17 cellular contexts compared by ENCODE assay signal in genomic region chr6:1383729-1384548, GRCh38. TPM values are rescaled to one million over a fixed set of nuclear protein-coding genes. Genes with fewer than 3 reads are reported as not detected.
DNase-seq lines count a peak whose midpoint lies in the region; ATAC-seq and TF ChIP-seq lines count a peak whose summit lies in the region.
"Had no signal": no experiment of that assay in that cellular context is flagged by ENCODE, and none has a peak within 500 bp of the region (broad histone marks: within the 10 kb centered on the region; RNA-seq: fewer than 3 reads in every experiment).

No MANE protein-coding gene starts in this region.

- peak; percentile 35 for DNase-seq in activated T-cell treated with anti-CD3 and anti-CD28 coated beads, Interleukin-2, amount 50 U/mL, for 24 hours
- DNase-seq in activated T-cell treated with anti-CD3 and anti-CD28 coated beads for 4 hours (no peak), esophagus squamous epithelium (lab: John Stamatoyannopoulos, UW) (no peak), T-helper 2 cell (no peak), NCI-H524 (lab: John Stamatoyannopoulos, UW) (no peak), heart left ventricle (no peak)
- DNase-seq: activated CD4-positive, CD25-positive, alpha-beta regulatory T cell; activated naive CD8-positive, alpha-beta T cell treated with anti-CD3 and anti-CD28 coated beads, Interleukin-2, amount 50 U/mL, for 24 hours; cerebellar nuclear complex; GF-D8; NCI-H446; OCI-M1 had no signal

- H3K4me1 Mint-ChIP-seq in activated T-cell treated with anti-CD3 and anti-CD28 coated beads, Interleukin-2, amount 50 U/mL, for 24 hours (ENCODE audit: low read depth): peaks cover 53% of the 10 kb centered on the region

- ATAC-seq in HG02970 (IDR thresholded peaks at IDR 0.05; ENCODE audit: low FRiP score, unreplicated experiment) (no peak), heart left ventricle (no peak)
- ATAC-seq: activated naive CD8-positive, alpha-beta T cell treated with anti-CD3 and anti-CD28 coated beads, Interleukin-2, amount 50 U/mL, for 24 hours; K562 had no signal

- H3K27me3 Mint-ChIP-seq in activated T-cell treated with anti-CD3 and anti-CD28 coated beads, Interleukin-2, amount 50 U/mL, for 24 hours: peaks cover 87% of the 10 kb centered on the region

- no peak overlapping the region for H3K4me3 Mint-ChIP-seq in activated T-cell treated with anti-CD3 and anti-CD28 coated beads, Interleukin-2, amount 50 U/mL, for 24 hours
- H3K4me3 Mint-ChIP-seq: activated naive CD8-positive, alpha-beta T cell treated with anti-CD3 and anti-CD28 coated beads, Interleukin-2, amount 50 U/mL, for 24 hours had no signal

- TF ChIP-seq CTCF in esophagus squamous epithelium (IDR thresholded peaks at IDR 0.05) (no peak), heart left ventricle (IDR thresholded peaks at IDR 0.05) (no peak)

- 3 to 7% methylated on average over 20 to 24 of the region's 71 CpGs for WGBS in esophagus squamous epithelium, 2 donors
- WGBS in heart left ventricle, 4 donors: 0 to 5% (median 2%) methylated on average over 44 to 71 of the region's 71 CpGs

- H3K4me3 ChIP-seq in esophagus squamous epithelium (peak overlapping the region in 3 of 4 donors; percentile 26 to 51 (median 34)), mucosa of stomach (ENCODE audit: low read length) (no peak overlapping the region), heart left ventricle (peak overlapping the region in 1 of 12 donors; percentile 7)
- H3K4me3 ChIP-seq: K562, prostate gland had no signal

- no peaks in the 10 kb centered on the region for H3K9me3 ChIP-seq in esophagus squamous epithelium
- H3K9me3 ChIP-seq in mucosa of stomach (ENCODE audit: control insufficient read depth, low read length): no peaks in the 10 kb centered on the region
- no peaks in the 10 kb centered on the region for H3K9me3 ChIP-seq in heart left ventricle
- H3K9me3 ChIP-seq: prostate gland had no signal

- H3K27ac ChIP-seq in esophagus squamous epithelium (peak overlapping the region; percentile 78 to 93 (median 86)), heart left ventricle (peak overlapping the region in 1 of 12 donors; percentile 84)

- H3K4me1 ChIP-seq in esophagus squamous epithelium (peaks cover 19 to 86% (median 35%) of the 10 kb centered on the region in 3 donors), mucosa of stomach (ENCODE audit: control insufficient read depth, insufficient read depth, low read length) (peaks cover 39% of the 10 kb centered on the region), heart left ventricle (peaks cover 0 to 49% (median 25%) of the 10 kb centered on the region in 12 donors)
- H3K4me1 ChIP-seq: prostate gland had no signal

- H3K36me3 Mint-ChIP-seq in activated T-cell treated with anti-CD3 and anti-CD28 coated beads, Interleukin-2, amount 50 U/mL, for 24 hours (ENCODE audit: low read depth): no peaks in the 10 kb centered on the region

- intact Hi-C loops in esophagus squamous epithelium (cut with DNase I) (loop anchor here (10.0 kb wide), 1 partner anchor 659 kb away; no protein-coding TSS in a partner anchor), heart left ventricle (cut with DNase I) (loop anchor here in 9 of 10 donors (2.0 to 10.0 kb wide), 8 partner anchors 469 to 792 kb away; no protein-coding TSS in a partner anchor)

- peaks cover 28 to 100% (median 34%) of the 10 kb centered on the region in 4 donors for H3K27me3 ChIP-seq in esophagus squamous epithelium
- H3K27me3 ChIP-seq in mucosa of stomach (ENCODE audit: control insufficient read depth, insufficient read depth, low read length): peaks cover 98% of the 10 kb centered on the region
- H3K27me3 ChIP-seq in heart left ventricle: peaks cover 80 to 100% (median 96%) of the 10 kb centered on the region in 9 donors

- H3K36me3 ChIP-seq in esophagus squamous epithelium (no peaks in the 10 kb centered on the region), mucosa of stomach (ENCODE audit: control insufficient read depth, insufficient read depth, low read length) (no peaks in the 10 kb centered on the region), heart left ventricle (no peaks in the 10 kb centered on the region)
- H3K36me3 ChIP-seq: prostate gland had no signal

- no peak overlapping the region for H3K27ac Mint-ChIP-seq in activated T-cell treated with anti-CD3 and anti-CD28 coated beads, Interleukin-2, amount 50 U/mL, for 24 hours
- H3K27ac Mint-ChIP-seq: activated naive CD8-positive, alpha-beta T cell treated with anti-CD3 and anti-CD28 coated beads, Interleukin-2, amount 50 U/mL, for 24 hours had no signal

- H3K9me3 Mint-ChIP-seq in activated T-cell treated with anti-CD3 and anti-CD28 coated beads, Interleukin-2, amount 50 U/mL, for 24 hours: no peaks in the 10 kb centered on the region
- H3K9me3 Mint-ChIP-seq: activated naive CD8-positive, alpha-beta T cell treated with anti-CD3 and anti-CD28 coated beads, Interleukin-2, amount 50 U/mL, for 24 hours had no signal

- TF ChIP-seq POLR2A in esophagus squamous epithelium (IDR thresholded peaks at IDR 0.05) (peak in 1 of 4 donors; percentile 10), heart left ventricle (IDR thresholded peaks at IDR 0.05) (no peak)

- H3K9ac ChIP-seq in mucosa of stomach (ENCODE audit: low read length): peak overlapping the region; percentile 17

RNA-seq across cellular contexts. Expression of gene FOXF2, which starts 5.4 kb away (rescaled TPM):
- total RNA-seq in esophagus squamous epithelium (10 to 100 TPM in 1 of 4 donors, 1 to 10 TPM in 2, under 1 TPM in 1; 0.34 to 12.4 (median 4.0) TPM), heart left ventricle (under 1 TPM in 7 of 9 donors, not detected in 2; 0.09 to 0.35 (median 0.18) TPM)
- polyA plus RNA-seq in heart left ventricle: under 1 TPM; 0.12 to 0.15 TPM
- total RNA-seq: A172, K562 had no signal
- polyA plus RNA-seq: K562 had no signal
